8 cellular contexts compared by ENCODE assay signal in the genomic region with DNA sequence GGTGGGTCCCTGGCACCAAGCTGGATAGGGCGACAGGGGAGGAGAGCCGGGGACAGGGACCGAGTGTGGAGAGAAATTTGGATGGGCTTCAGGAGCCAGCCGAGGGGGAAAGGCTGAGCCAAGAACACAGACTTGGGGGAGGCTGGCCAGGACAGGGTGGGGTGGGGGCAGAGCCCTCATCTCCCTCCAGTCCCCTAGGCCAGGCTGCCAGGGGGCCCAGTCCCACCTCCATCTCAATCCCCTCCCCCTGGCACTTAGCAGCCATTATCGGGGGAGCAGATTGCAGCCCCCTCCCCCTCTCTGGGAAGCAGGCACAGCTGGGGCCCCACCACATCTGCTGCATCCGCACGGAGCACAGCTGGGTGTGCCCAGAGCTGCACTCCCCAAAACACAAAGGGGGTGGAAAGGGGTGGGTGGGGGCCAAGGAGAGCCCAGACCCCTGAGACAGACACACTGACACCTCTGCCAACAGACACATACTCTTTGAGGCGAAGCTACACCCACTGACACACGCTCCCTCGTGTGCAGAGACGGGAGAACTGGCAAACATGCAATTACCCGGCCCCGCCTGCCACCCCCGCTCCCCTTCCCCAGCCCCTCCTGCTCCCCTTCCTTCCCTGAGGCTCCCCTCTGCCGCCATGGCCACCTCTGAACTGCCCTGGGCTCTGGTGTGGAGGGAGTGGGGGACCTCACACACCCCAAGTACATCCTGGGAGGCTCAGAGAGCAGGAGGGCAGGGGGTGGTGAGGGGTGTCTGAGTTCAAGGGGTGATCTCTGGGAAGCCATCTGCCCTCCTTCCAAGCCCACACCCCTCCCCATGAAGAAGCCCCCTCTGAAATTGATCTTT. TPM values are rescaled to one million over a fixed set of nuclear protein-coding genes. Genes with fewer than 3 reads are reported as not detected.
DNase-seq lines count a peak whose midpoint lies in the region; ATAC-seq and TF ChIP-seq lines count a peak whose summit lies in the region.

No MANE protein-coding gene starts in this region.

- H3K27ac Mint-ChIP-seq in osteocyte (ENCODE audit: unreplicated experiment): peak overlapping the region; percentile 6

- ATAC-seq in GM19328 (IDR thresholded peaks at IDR 0.05; ENCODE audit: unreplicated experiment) (peak; percentile 15), HG03095 (IDR thresholded peaks at IDR 0.05; ENCODE audit: unreplicated experiment) (peak; percentile 16)

- H3K4me3 Mint-ChIP-seq in osteocyte (ENCODE audit: unreplicated experiment): peak overlapping the region; percentile 68

- TF ChIP-seq CTCF in osteocyte (IDR thresholded peaks at IDR 0.05): no peak

- H3K4me1 Mint-ChIP-seq in osteocyte (ENCODE audit: unreplicated experiment): peaks cover 26% of the 10 kb centered on the region

- no peaks in the 10 kb centered on the region for H3K9me3 Mint-ChIP-seq in osteocyte (ENCODE audit: unreplicated experiment)

- peaks cover 7% of the 10 kb centered on the region for H3K36me3 Mint-ChIP-seq in osteocyte (ENCODE audit: unreplicated experiment)

- DNase-seq in cerebellar cortex (ENCODE audit: low spot score) (peak; percentile 58), osteocyte (ENCODE audit: extremely low spot score, unreplicated experiment) (no peak), NCI-H2196 (lab: John Stamatoyannopoulos, UW; ENCODE audit: unreplicated experiment) (no peak), DMS53 (lab: John Stamatoyannopoulos, UW) (no peak), NCI-H345 (lab: John Stamatoyannopoulos, UW) (no peak)
- no peak for DNase-seq in stimulated activated CD4-positive, alpha-beta T cell treated with anti-CD3 and anti-CD28 coated beads, Interleukin-4, amount 100 ng/mL, for 4 hours

- H3K27me3 Mint-ChIP-seq in osteocyte (ENCODE audit: unreplicated experiment): peaks cover 29% of the 10 kb centered on the region

RNA-seq across cellular contexts. Expression of gene ASIC4, which starts 5.1 kb away (rescaled TPM):
- total RNA-seq in osteocyte: 0.11 and 0.13 TPM in 2 replicates

RNA-seq across cellular contexts. Expression of gene GMPPA, which starts 10.5 kb away (rescaled TPM):
- 41.4 and 42.5 TPM in 2 replicates for total RNA-seq in osteocyte

RNA-seq across cellular contexts. Expression of gene CHPF, which starts 34.5 kb away (rescaled TPM):
- total RNA-seq in osteocyte: 144 and 151 TPM in 2 replicates

RNA-seq across cellular contexts. Expression of gene TMEM198, which starts 34.7 kb away (rescaled TPM):
- 5.3 and 6.7 TPM in 2 replicates for total RNA-seq in osteocyte
